Comparison of ENCODE assay signal across 11 cellular contexts in genomic region chr5:83563631-83564030, GRCh38.
DNase-seq lines count a peak whose midpoint lies in the region; ATAC-seq and TF ChIP-seq lines count a peak whose summit lies in the region.
"Had no signal": no experiment of that assay in that cellular context is flagged by ENCODE, and none has a peak within 500 bp of the region (broad histone marks: within the 10 kb centered on the region; RNA-seq: fewer than 3 reads in every experiment).

No MANE protein-coding gene starts in this region.

- no peak overlapping the region for H3K4me3 Mint-ChIP-seq in progenitor cell of endocrine pancreas (ENCODE audit: low read depth)
- H3K4me3 Mint-ChIP-seq in activated CD8-positive, alpha-beta memory T cell treated with anti-CD3 and anti-CD28 coated beads, Interleukin-2, amount 10 ng/mL, durations not matched to agents 7 days and 5 days, result no peak overlapping the region

- H3K9me2 ChIP-seq in HCT116 (ENCODE audit: insufficient read depth), result no peaks in the 10 kb centered on the region

- peak overlapping the region; percentile 17 for H2AFZ ChIP-seq in HCT116 (ENCODE audit: low read depth, low read length, poor library complexity, severe bottlenecking)

- ATAC-seq in HCT116, result no peak
- no peak for ATAC-seq in activated CD8-positive, alpha-beta memory T cell treated with anti-CD3 and anti-CD28 coated beads, Interleukin-2, amount 10 ng/mL, durations not matched to agents 7 days and 5 days

- TF ChIP-seq CTCF in HCT116 (IDR thresholded peaks at IDR 0.05 in 2 of 3, conservative IDR thresholded peaks at IDR 0.05 in 1 of 3; ENCODE audit: borderline replicate concordance in 1 of 3, insufficient read depth in 1 of 3, low read depth in 2 of 3, low read length in 2 of 3) (no peak), coronary artery (IDR thresholded peaks at IDR 0.05) (no peak), progenitor cell of endocrine pancreas (IDR thresholded peaks at IDR 0.05; ENCODE audit: unreplicated experiment) (no peak)

- H3K4me1 ChIP-seq in HCT116 (ENCODE audit: control insufficient read depth in 1 of 2, insufficient read depth in 2 of 2, low read length in 2 of 2), result peaks cover 9 to 13% of the 10 kb centered on the region in 2 experiments; a peak in 2 of 4 replicates

- DNase-seq in HCT116 (ENCODE audit: low read depth, low spot score) (no peak), NCI-H748 treated with DMSO at 0.1 percent for 48 hours (lab: John Stamatoyannopoulos, UW) (peak; percentile 10), coronary artery (ENCODE audit: low spot score) (no peak), progenitor cell of endocrine pancreas (ENCODE audit: low spot score, unreplicated experiment) (no peak), activated gamma-delta T cell treated with Interleukin-2 at 50 U/mL for 16 hours (no peak), DMS 273 treated with DMSO at 0.1 percent for 48 hours (lab: John Stamatoyannopoulos, UW) (no peak)
- no peak for DNase-seq in activated CD8-positive, alpha-beta memory T cell treated with anti-CD3 and anti-CD28 coated beads, Interleukin-2, amount 10 ng/mL, durations not matched to agents 7 days and 5 days
- DNase-seq: activated CD4-positive, CD25-positive, alpha-beta regulatory T cell; activated naive CD4-positive, alpha-beta T cell; brain microvascular endothelial cell; NCI-H1436 treated with DMSO at 0.1 percent for 48 hours had no signal

- no peaks in the 10 kb centered on the region for H3K36me3 ChIP-seq in HCT116 (ENCODE audit: control insufficient read depth in 1 of 2, insufficient read depth in 2 of 2, low read length in 2 of 2)

- H3K4me2 ChIP-seq in HCT116 (ENCODE audit: low read length), result no peak overlapping the region

- peaks cover 44% of the 10 kb centered on the region for H3K36me3 Mint-ChIP-seq in progenitor cell of endocrine pancreas (ENCODE audit: insufficient read depth)
- no peaks in the 10 kb centered on the region for H3K36me3 Mint-ChIP-seq in activated CD8-positive, alpha-beta memory T cell treated with anti-CD3 and anti-CD28 coated beads, Interleukin-2, amount 10 ng/mL, durations not matched to agents 7 days and 5 days

- peaks cover 59% of the 10 kb centered on the region for H3K4me1 Mint-ChIP-seq in progenitor cell of endocrine pancreas (ENCODE audit: low read depth)
- H3K4me1 Mint-ChIP-seq in activated CD8-positive, alpha-beta memory T cell treated with anti-CD3 and anti-CD28 coated beads, Interleukin-2, amount 10 ng/mL, durations not matched to agents 7 days and 5 days, result peaks cover 5% of the 10 kb centered on the region

- no peaks in the 10 kb centered on the region for H3K9me3 Mint-ChIP-seq in progenitor cell of endocrine pancreas (ENCODE audit: low read depth)
- no peaks in the 10 kb centered on the region for H3K9me3 Mint-ChIP-seq in activated CD8-positive, alpha-beta memory T cell treated with anti-CD3 and anti-CD28 coated beads, Interleukin-2, amount 10 ng/mL, durations not matched to agents 7 days and 5 days (ENCODE audit: low read depth)

- no peak for TF ChIP-seq POLR2A in HCT116 (IDR thresholded peaks at IDR 0.05; ENCODE audit: borderline replicate concordance, extremely low read depth, insufficient read depth, insufficient read length)

- TF ChIP-seq RAD21 in HCT116 (IDR thresholded peaks at IDR 0.05; ENCODE audit: low read depth), result no peak

- no peaks in the 10 kb centered on the region for H3K79me2 ChIP-seq in HCT116 (ENCODE audit: insufficient read depth, low read length)

- RAD21 ChIA-PET in HCT116 (lab: Charles Lee; ENCODE audit: low non-redundant PET in 1 of 2, low total read pairs in 2 of 2, uncharacterized antibody in 2 of 2, unreplicated experiment in 2 of 2), result no interaction called here

- no peak overlapping the region for H3K9ac ChIP-seq in HCT116 (ENCODE audit: low read length)

- H3K27me3 ChIP-seq in HCT116 (ENCODE audit: insufficient read depth, low read length), result no peaks in the 10 kb centered on the region
- H3K27me3 ChIP-seq: brain microvascular endothelial cell had no signal

- no peaks in the 10 kb centered on the region for H3K9me3 ChIP-seq in HCT116 (ENCODE audit: control insufficient read depth in 1 of 2, insufficient read depth in 1 of 2, low read depth in 1 of 2, low read length in 2 of 2)

- H3K27me3 Mint-ChIP-seq in progenitor cell of endocrine pancreas, result peaks cover 13% of the 10 kb centered on the region
- H3K27me3 Mint-ChIP-seq in activated CD8-positive, alpha-beta memory T cell treated with anti-CD3 and anti-CD28 coated beads, Interleukin-2, amount 10 ng/mL, durations not matched to agents 7 days and 5 days, result peaks cover 45% of the 10 kb centered on the region

- POLR2A ChIA-PET in HCT116 (lab: Charles Lee), result no interaction called here

- H3K27ac ChIP-seq in HCT116 (ENCODE audit: low read depth, low read length) (no peak overlapping the region), coronary artery (peak overlapping the region; percentile 47 to 60)
- H3K27ac ChIP-seq: brain microvascular endothelial cell had no signal

- BruUV-seq in HCT116 (replicated peaks; lab: Mats Ljungman, UMichigan), result no TSS peak

- peak overlapping the region; percentile 86 for H3K27ac Mint-ChIP-seq in progenitor cell of endocrine pancreas
- H3K27ac Mint-ChIP-seq in activated CD8-positive, alpha-beta memory T cell treated with anti-CD3 and anti-CD28 coated beads, Interleukin-2, amount 10 ng/mL, durations not matched to agents 7 days and 5 days, result no peak overlapping the region

- CTCF ChIA-PET in HCT116 (lab: Charles Lee), result interaction anchor here (0.9 to 1.9 kb wide), 4 partner anchors 9 to 1211 kb away, joined by 3 to 7 read pairs (median 4); no protein-coding TSS in a partner anchor
- CTCF ChIA-PET in activated CD8-positive, alpha-beta memory T cell treated with anti-CD3 and anti-CD28 coated beads, Interleukin-2, amount 10 ng/mL, durations not matched to agents 7 days and 5 days (lab: Charles Lee), result no interaction called here

- intact Hi-C loops in HCT116 (cut with micrococcal nuclease), result loop anchor here (1.0 to 10.0 kb wide), 7 partner anchors 91 to 1251 kb away; partner anchors contain the start of gene VCAN

- no peaks in the 10 kb centered on the region for H4K20me1 ChIP-seq in HCT116 (ENCODE audit: insufficient read depth)

- H3K4me3 ChIP-seq in HCT116 (replicated peaks in 1 of 2; ENCODE audit: low read depth in 1 of 2, low read length in 2 of 2), result no peak overlapping the region
- no peak overlapping the region for H3K4me3 ChIP-seq in coronary artery

TF ChIP-seq in HCT116, 20 proteins besides CTCF, POLR2A, EP300 and RAD21:
- TF ChIP-seq EZH2 (IDR thresholded peaks at IDR 0.05), result no peak
- 0 out of 2 replicates have a peak, but pooled peaks have one; percentile 8 for TF ChIP-seq ELF1 (IDR thresholded peaks at IDR 0.05; ENCODE audit: borderline replicate concordance, low read depth)
